Comparison of ENCODE assay signal across 18 cellular contexts in genomic region chr16:53629607-53630312, GRCh38.
"Had no signal": no experiment of that assay in that cellular context is flagged by ENCODE, and none has a peak within 500 bp of the region (broad histone marks: within the 10 kb centered on the region; RNA-seq: fewer than 3 reads in every experiment).

No MANE protein-coding gene starts in this region.

- H3K27me3 ChIP-seq: testis, upper lobe of left lung had no signal

- H3K27ac ChIP-seq: coronary artery, prostate gland, testis, upper lobe of left lung had no signal

- H3K27ac Mint-ChIP-seq: activated CD4-positive, alpha-beta T cell treated with anti-CD3 and anti-CD28 coated beads, Interleukin-2, amount 10 ng/mL, durations not matched to agents 7 days and 5 days; activated naive CD8-positive, alpha-beta T cell; brain; mesothelial cell of epicardium; nephron progenitor cell; stimulated activated naive CD8-positive, alpha-beta T cell treated with anti-CD3 and anti-CD28 coated beads, Interleukin-15, Interleukin-2, amounts not matched to agents 100 ng/mL and 50 ng/mL, for 24 hours had no signal

- H3K9me3 ChIP-seq: prostate gland, testis, upper lobe of left lung had no signal

- DNase-seq: activated CD4-positive, alpha-beta T cell treated with anti-CD3 and anti-CD28 coated beads, Interleukin-2, amount 10 ng/mL, durations not matched to agents 7 days and 5 days; activated CD4-positive, CD25-positive, alpha-beta regulatory T cell; activated gamma-delta T cell treated with Interleukin-2 at 50 U/mL for 16 hours; amniotic stem cell; central memory CD4-positive, alpha-beta T cell; left cardiac atrium; nephron progenitor cell; testis; upper lobe of left lung had no signal

- H3K27me3 Mint-ChIP-seq: activated CD4-positive, alpha-beta T cell treated with anti-CD3 and anti-CD28 coated beads, Interleukin-2, amount 10 ng/mL, durations not matched to agents 7 days and 5 days; activated naive CD8-positive, alpha-beta T cell; brain; stimulated activated naive CD8-positive, alpha-beta T cell treated with anti-CD3 and anti-CD28 coated beads, Interleukin-15, Interleukin-2, amounts not matched to agents 100 ng/mL and 50 ng/mL, for 24 hours had no signal

- H3K4me3 Mint-ChIP-seq: activated CD4-positive, alpha-beta T cell treated with anti-CD3 and anti-CD28 coated beads, Interleukin-2, amount 10 ng/mL, durations not matched to agents 7 days and 5 days; activated naive CD8-positive, alpha-beta T cell; brain; mesothelial cell of epicardium; nephron progenitor cell; stimulated activated naive CD8-positive, alpha-beta T cell treated with anti-CD3 and anti-CD28 coated beads, Interleukin-15, Interleukin-2, amounts not matched to agents 100 ng/mL and 50 ng/mL, for 24 hours had no signal

- H3K4me1 Mint-ChIP-seq: activated CD4-positive, alpha-beta T cell treated with anti-CD3 and anti-CD28 coated beads, Interleukin-2, amount 10 ng/mL, durations not matched to agents 7 days and 5 days; nephron progenitor cell had no signal

- H3K9me3 Mint-ChIP-seq: activated CD4-positive, alpha-beta T cell treated with anti-CD3 and anti-CD28 coated beads, Interleukin-2, amount 10 ng/mL, durations not matched to agents 7 days and 5 days; stimulated activated naive CD8-positive, alpha-beta T cell treated with anti-CD3 and anti-CD28 coated beads, Interleukin-15, Interleukin-2, amounts not matched to agents 100 ng/mL and 50 ng/mL, for 24 hours had no signal

- H3K36me3 ChIP-seq: prostate gland, upper lobe of left lung had no signal

- H3K4me1 ChIP-seq: prostate gland, testis, upper lobe of left lung had no signal

- H3K4me3 ChIP-seq: coronary artery, lung, prostate gland, testis, upper lobe of left lung had no signal

- ATAC-seq: esophagus mucosa, left cardiac atrium, sciatic nerve had no signal
